ENCODE assay signal across 8 cellular contexts in the genomic region with DNA sequence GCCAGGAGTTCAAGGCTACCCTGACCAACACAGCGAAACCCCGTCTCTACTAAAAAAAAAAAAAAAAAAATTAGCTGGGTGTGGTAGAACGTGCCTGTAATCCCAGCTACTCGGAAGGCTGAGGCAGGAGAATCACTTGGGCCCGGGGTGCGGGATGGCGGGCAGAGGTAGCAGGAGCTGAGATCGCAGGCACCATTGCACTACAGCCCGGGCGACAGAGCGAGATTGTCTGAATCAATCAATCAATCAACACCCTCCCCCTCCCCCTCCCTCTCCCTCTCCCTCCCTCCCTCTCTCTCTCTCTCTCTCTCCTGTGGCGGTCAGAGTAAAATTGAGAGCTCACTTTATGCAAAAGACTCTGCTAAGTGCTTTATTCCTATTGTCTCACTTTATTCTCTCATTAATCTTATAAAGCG. TPM values are rescaled to one million over a fixed set of nuclear protein-coding genes. Genes with fewer than 3 reads are reported as not detected.
DNase-seq lines count a peak whose midpoint lies in the region; ATAC-seq and TF ChIP-seq lines count a peak whose summit lies in the region.

No MANE protein-coding gene starts in this region.

- H3K4me1 ChIP-seq in DND-41 (ENCODE audit: insufficient read depth, low read length) (peaks cover 58% of the 10 kb centered on the region), OCI-LY3 (ENCODE audit: low read length) (peaks cover 4% of the 10 kb centered on the region; the same call in 1 of the 2 replicates), endocrine pancreas (ENCODE audit: control insufficient read depth, insufficient read depth, low read length) (no peaks in the 10 kb centered on the region), ovary (ENCODE audit: insufficient read depth) (peaks cover 5% of the 10 kb centered on the region)

- no peak for ATAC-seq in DND-41 (ENCODE audit: insufficient read depth, low read depth)
- no peak for ATAC-seq in GM19463 (IDR thresholded peaks at IDR 0.05; ENCODE audit: unreplicated experiment)
- no peak for ATAC-seq in GM18907 (IDR thresholded peaks at IDR 0.05; ENCODE audit: unreplicated experiment)

- H3K9me3 ChIP-seq in DND-41 (ENCODE audit: insufficient read depth, low read length, severe bottlenecking) = no peaks in the 10 kb centered on the region
- no peaks in the 10 kb centered on the region for H3K9me3 ChIP-seq in OCI-LY3 (ENCODE audit: insufficient read depth, low read length)
- H3K9me3 ChIP-seq in endocrine pancreas (ENCODE audit: control insufficient read depth, low read length) = no peaks in the 10 kb centered on the region
- H3K9me3 ChIP-seq in ovary = no peaks in the 10 kb centered on the region

- peak overlapping the region; percentile 78 for H3K9ac ChIP-seq in DND-41 (ENCODE audit: low read depth, low read length)
- H3K9ac ChIP-seq in OCI-LY3 (ENCODE audit: low read length) = peak overlapping the region; percentile 79; the same call in 1 of the 2 replicates
- H3K9ac ChIP-seq in endocrine pancreas (ENCODE audit: control insufficient read depth, insufficient read depth, low read length) = no peak overlapping the region

- H3K36me3 ChIP-seq in DND-41 (ENCODE audit: insufficient read depth, low read length) = peaks cover 3% of the 10 kb centered on the region; the same call in 1 of the 2 replicates
- H3K36me3 ChIP-seq in OCI-LY3 (replicated peaks; ENCODE audit: low read depth, low read length) = no peaks in the 10 kb centered on the region
- no peaks in the 10 kb centered on the region for H3K36me3 ChIP-seq in endocrine pancreas (ENCODE audit: control insufficient read depth, insufficient read depth, low read length)
- no peaks in the 10 kb centered on the region for H3K36me3 ChIP-seq in ovary

- TF ChIP-seq POLR2A in ovary (IDR thresholded peaks at IDR 0.05) = no peak

- H3K4me2 ChIP-seq in DND-41 (ENCODE audit: insufficient read depth, low read length) = peak overlapping the region; percentile 100
- peak overlapping the region; percentile 92 for H3K4me2 ChIP-seq in OCI-LY3 (ENCODE audit: low read length)

- H3K79me2 ChIP-seq in DND-41 (ENCODE audit: insufficient read depth, low read length) = peaks cover 59% of the 10 kb centered on the region
- peaks cover 4% of the 10 kb centered on the region; the same call in 1 of the 2 replicates for H3K79me2 ChIP-seq in OCI-LY3 (ENCODE audit: low read length)

- WGBS in ovary, 3 donors = 9 to 13% (median 13%) methylated on average over 13 of the region's 13 CpGs

- H3K27ac ChIP-seq in DND-41 (ENCODE audit: low read length) (peak overlapping the region; percentile 76), OCI-LY3 (ENCODE audit: low read length) (no peak overlapping the region), ovary (peak overlapping the region in 1 of 2 donors; percentile 79)

- TF ChIP-seq CTCF in DND-41 (IDR thresholded peaks at IDR 0.05; ENCODE audit: borderline replicate concordance, extremely low read depth, low read length, poor library complexity, severe bottlenecking) (no peak), OCI-LY3 (IDR thresholded peaks at IDR 0.05; ENCODE audit: low read depth, low read length) (no peak), ovary (IDR thresholded peaks at IDR 0.05) (no peak)

- H2AFZ ChIP-seq in DND-41 (ENCODE audit: low read depth, low read length) = peak overlapping the region; percentile 74; the same call in 1 of the 2 replicates
- H2AFZ ChIP-seq in OCI-LY3 (ENCODE audit: low read depth, low read length) = no peak overlapping the region

- peak overlapping the region; percentile 97 to 98 for H3K4me3 ChIP-seq in DND-41 (ENCODE audit: low read depth in 1 of 2, low read length in 2 of 2)
- peak overlapping the region; percentile 97 for H3K4me3 ChIP-seq in OCI-LY3 (ENCODE audit: low read length)
- peak overlapping the region; percentile 40 for H3K4me3 ChIP-seq in endocrine pancreas (ENCODE audit: control insufficient read depth, insufficient read depth, low read length)
- H3K4me3 ChIP-seq in ovary = peak overlapping the region; percentile 70

- H4K20me1 ChIP-seq in DND-41 (ENCODE audit: insufficient read depth, low read length) (peaks cover 27% of the 10 kb centered on the region), OCI-LY3 (ENCODE audit: insufficient read depth, low read length) (no peaks in the 10 kb centered on the region; the same call in 1 of the 2 replicates)

- intact Hi-C loops in ovary (cut with DNase I) = no loop called here

- H3K27me3 ChIP-seq in DND-41 (ENCODE audit: insufficient read depth, low read length, poor library complexity) = no peaks in the 10 kb centered on the region
- H3K27me3 ChIP-seq in OCI-LY3 (ENCODE audit: low read depth, low read length) = peaks cover 7% of the 10 kb centered on the region
- no peaks in the 10 kb centered on the region for H3K27me3 ChIP-seq in endocrine pancreas (ENCODE audit: control insufficient read depth, insufficient read depth, low read length)
- H3K27me3 ChIP-seq in ovary = no peaks in the 10 kb centered on the region

- DNase-seq in DND-41 = no peak
- DNase-seq in ovary = peak in 1 of 5 donors; percentile 52
- DNase-seq in germinal center (ENCODE audit: low spot score) = no peak
- DNase-seq in NCI-H2227 (lab: John Stamatoyannopoulos, UW; ENCODE audit: unreplicated experiment) = no peak

- no peak for TF ChIP-seq EP300 in ovary (IDR thresholded peaks at IDR 0.05)

RNA-seq across cellular contexts. Expression of gene HSDL1, which starts 1.2 kb away (rescaled TPM):
- 10 to 100 TPM; 17.5 to 34.1 (median 27.2) TPM for total RNA-seq in ovary
- polyA plus RNA-seq in ovary = 10 to 100 TPM; 17.6 to 28.2 TPM

RNA-seq across cellular contexts. Expression of gene DNAAF1, which starts 1.3 kb away (rescaled TPM):
- total RNA-seq in ovary = 10 to 100 TPM in 1 of 7 donors, 1 to 10 TPM in 4, under 1 TPM in 2; 0.33 to 42.6 (median 3.6) TPM
- polyA plus RNA-seq in ovary = 1 to 10 TPM in 1 of 2 donors, under 1 TPM in 1; 0.95 to 1.1 TPM

RNA-seq across cellular contexts. Expression of gene MBTPS1, which starts 27.1 kb away (rescaled TPM):
- total RNA-seq in ovary = 10 to 100 TPM; 78.8 to 99.2 (median 90.3) TPM
- 100 to 1,000 TPM in 1 of 2 donors, 10 to 100 TPM in 1; 73.8 to 122 TPM for polyA plus RNA-seq in ovary

RNA-seq across cellular contexts. Expression of gene TAF1C, which starts 43.1 kb away (rescaled TPM):
- 10 to 100 TPM; 39.7 to 89.0 (median 58.4) TPM for total RNA-seq in ovary
- 10 to 100 TPM; 14.1 to 63.8 TPM for polyA plus RNA-seq in ovary

RNA-seq across cellular contexts. Expression of gene ADAD2, which starts 47.2 kb away (rescaled TPM):
- under 1 TPM in 2 of 7 donors, not detected in 5; 0.71 to 0.97 TPM for total RNA-seq in ovary
- 1 to 10 TPM in 1 of 2 donors, under 1 TPM in 1; 0.12 to 2.0 TPM for polyA plus RNA-seq in ovary

Comparison
In these comparisons a context has a peak if more than half of its experiments do, and no peak if none do; other contexts are left out.
1. H3K4me3 ChIP-seq: peak in every context shown above with its lines; median percentile 98 in DND-41; 97 in OCI-LY3; 70 in ovary; 40 in endocrine pancreas.